ENCODE assay signal across 1 cellular context in genomic region chr4:147547314-147548056, GRCh38.
TF ChIP-seq lines count a peak whose summit lies in the region.

No MANE protein-coding gene starts in this region.

TF ChIP-seq in GM23338, 12 proteins besides CTCF, POLR2A, EP300 and RAD21 (continued from another document):
- TF ChIP-seq JUNB (IDR thresholded peaks at IDR 0.05; ENCODE audit: unreplicated experiment) (no peak), ETS1 (IDR thresholded peaks at IDR 0.05) (no peak), NANOG (IDR thresholded peaks at IDR 0.05; ENCODE audit: borderline replicate concordance) (no peak), ZNF114 (CRISPR knock-in tag; IDR thresholded peaks at IDR 0.05) (no peak), EZH2phosphoT487 (IDR thresholded peaks at IDR 0.05; ENCODE audit: unreplicated experiment) (no peak), EZH2 (IDR thresholded peaks at IDR 0.05; ENCODE audit: low read depth, unreplicated experiment) (no peak), ZNF331 (CRISPR knock-in tag; IDR thresholded peaks at IDR 0.05; ENCODE audit: low read depth) (no peak), REST (IDR thresholded peaks at IDR 0.05; ENCODE audit: unreplicated experiment) (no peak), STAT1 (IDR thresholded peaks at IDR 0.05; ENCODE audit: unreplicated experiment) (no peak)
